In the genomic region with DNA sequence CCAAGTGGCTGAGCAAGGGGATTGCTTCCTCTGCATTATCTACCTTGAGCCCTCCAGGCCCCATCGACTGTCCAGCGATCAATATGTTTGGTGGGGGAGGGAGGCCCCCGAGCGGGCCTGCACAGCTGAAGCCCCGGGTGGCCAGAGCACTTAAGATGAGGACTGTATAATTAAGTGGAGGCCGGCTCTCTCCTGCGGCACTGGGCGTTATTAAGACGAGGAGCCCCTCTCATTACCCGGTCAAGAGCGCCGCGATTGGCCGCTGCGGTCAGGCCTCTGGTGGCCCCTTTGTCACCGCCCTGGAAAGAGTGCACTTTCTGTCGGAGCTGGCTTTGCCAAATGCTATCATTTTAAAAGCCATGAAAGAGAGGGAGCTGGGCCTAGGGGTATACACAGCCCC, we compare ENCODE assay signal across 30 cellular contexts.
"Had no signal": no experiment of that assay in that cellular context is flagged by ENCODE, and none has a peak within 500 bp of the region (broad histone marks: within the 10 kb centered on the region; RNA-seq: fewer than 3 reads in every experiment).

No MANE protein-coding gene starts in this region.

- H3K4me3 ChIP-seq: ascending aorta, coronary artery, dorsolateral prefrontal cortex, gastrocnemius medialis, mucosa of descending colon, skin epidermis, thoracic aorta had no signal

- H3K4me3 Mint-ChIP-seq: activated CD4-positive, alpha-beta memory T cell treated with anti-CD3 and anti-CD28 coated beads for 36 hours; activated CD4-positive, alpha-beta T cell treated with anti-CD3 and anti-CD28 coated beads, Interleukin-2, amount 10 ng/mL, durations not matched to agents 24 days and 14 days; activated naive CD4-positive, alpha-beta T cell treated with anti-CD3 and anti-CD28 coated beads, Interleukin-2, amount 10 ng/mL, durations not matched to agents 7 days and 5 days; activated naive CD8-positive, alpha-beta T cell treated with anti-CD3 and anti-CD28 coated beads, Interleukin-2, amount 10 ng/mL, durations not matched to agents 7 days and 5 days; activated T-helper 1 cell treated with anti-CD3 and anti-CD28 coated beads, Interleukin-12 subunit alpha, Interleukin-12 subunit beta, Interleukin-2, Interleukin-4 antibody, amounts not matched to agents 30 ng/mL and 10 ng/mL and 1 ng/mL, durations not matched to agents 14 hours and 24 hours and 36 hours; stimulated activated naive CD8-positive, alpha-beta T cell treated with anti-CD3 and anti-CD28 coated beads, Interleukin-15, Interleukin-2, amounts not matched to agents 100 ng/mL and 50 ng/mL, for 24 hours had no signal

- H3K27ac Mint-ChIP-seq: activated CD4-positive, alpha-beta memory T cell treated with anti-CD3 and anti-CD28 coated beads for 36 hours; activated CD4-positive, alpha-beta T cell treated with anti-CD3 and anti-CD28 coated beads, Interleukin-2, amount 10 ng/mL, durations not matched to agents 24 days and 14 days; activated naive CD4-positive, alpha-beta T cell treated with anti-CD3 and anti-CD28 coated beads, Interleukin-2, amount 10 ng/mL, durations not matched to agents 7 days and 5 days; activated naive CD8-positive, alpha-beta T cell treated with anti-CD3 and anti-CD28 coated beads, Interleukin-2, amount 10 ng/mL, durations not matched to agents 7 days and 5 days; activated T-helper 1 cell treated with anti-CD3 and anti-CD28 coated beads, Interleukin-12 subunit alpha, Interleukin-12 subunit beta, Interleukin-2, Interleukin-4 antibody, amounts not matched to agents 30 ng/mL and 10 ng/mL and 1 ng/mL, durations not matched to agents 14 hours and 24 hours and 36 hours; progenitor cell of endocrine pancreas; stimulated activated naive CD8-positive, alpha-beta T cell treated with anti-CD3 and anti-CD28 coated beads, Interleukin-15, Interleukin-2, amounts not matched to agents 100 ng/mL and 50 ng/mL, for 24 hours had no signal

- H3K36me3 ChIP-seq: ascending aorta, gastrocnemius medialis, thoracic aorta had no signal

- H3K9me3 ChIP-seq: ascending aorta, gastrocnemius medialis had no signal

- H3K4me1 ChIP-seq: ascending aorta, gastrocnemius medialis had no signal

- DNase-seq: activated CD4-positive, alpha-beta memory T cell treated with anti-CD3 and anti-CD28 coated beads for 36 hours; activated CD4-positive, alpha-beta T cell treated with anti-CD3 and anti-CD28 coated beads, Interleukin-2, amount 10 ng/mL, durations not matched to agents 24 days and 14 days; activated CD4-positive, CD25-positive, alpha-beta regulatory T cell treated with anti-CD3 and anti-CD28 coated beads, Interleukin-2, amount 50 U/mL, for 72 hours; activated CD8-positive, alpha-beta memory T cell treated with anti-CD3 and anti-CD28 coated beads, Interleukin-2, amount 50 U/mL, for 4 hours; activated effector memory CD4-positive, alpha-beta T cell treated with anti-CD3 and anti-CD28 coated beads, Interleukin-2, amount 50 U/mL, for 16 hours; activated naive CD4-positive, alpha-beta T cell treated with anti-CD3 and anti-CD28 coated beads, Interleukin-2, amount 10 ng/mL, durations not matched to agents 7 days and 5 days; activated naive CD8-positive, alpha-beta T cell treated with anti-CD3 and anti-CD28 coated beads, Interleukin-2, amount 10 ng/mL, durations not matched to agents 7 days and 5 days; activated T-cell treated with anti-CD3 and anti-CD28 coated beads, Interleukin-2, amount 50 U/mL, for 1 hour; dorsolateral prefrontal cortex; effector memory CD4-positive, alpha-beta T cell; erythroblast; gastrocnemius medialis; head of caudate nucleus; hippocampal formation; left cardiac atrium; left ventricle myocardium superior; mucosa of descending colon; stimulated activated CD4-positive, alpha-beta T cell treated with anti-CD3 and anti-CD28 coated beads, Interleukin-12 subunit alpha, Interleukin-12 subunit beta, amount 100 ng/mL, for 4 hours; stimulated activated CD4-positive, alpha-beta T cell treated with anti-CD3 and anti-CD28 coated beads, Interleukin-4, amount 100 ng/mL, for 1 hour; T1000; trophoblast cell had no signal

- H3K27ac ChIP-seq: ascending aorta, coronary artery, dorsolateral prefrontal cortex, gastrocnemius medialis, skin epidermis, thoracic aorta had no signal

- H3K4me1 Mint-ChIP-seq: activated CD4-positive, alpha-beta T cell treated with anti-CD3 and anti-CD28 coated beads, Interleukin-2, amount 10 ng/mL, durations not matched to agents 24 days and 14 days; activated naive CD4-positive, alpha-beta T cell treated with anti-CD3 and anti-CD28 coated beads, Interleukin-2, amount 10 ng/mL, durations not matched to agents 7 days and 5 days; activated naive CD8-positive, alpha-beta T cell treated with anti-CD3 and anti-CD28 coated beads, Interleukin-2, amount 10 ng/mL, durations not matched to agents 7 days and 5 days had no signal

- H3K36me3 Mint-ChIP-seq: activated CD4-positive, alpha-beta memory T cell treated with anti-CD3 and anti-CD28 coated beads for 36 hours; activated naive CD4-positive, alpha-beta T cell treated with anti-CD3 and anti-CD28 coated beads, Interleukin-2, amount 10 ng/mL, durations not matched to agents 7 days and 5 days; activated naive CD8-positive, alpha-beta T cell treated with anti-CD3 and anti-CD28 coated beads, Interleukin-2, amount 10 ng/mL, durations not matched to agents 7 days and 5 days; brain had no signal

- H3K27me3 Mint-ChIP-seq: activated CD4-positive, alpha-beta memory T cell treated with anti-CD3 and anti-CD28 coated beads for 36 hours; activated CD4-positive, alpha-beta T cell treated with anti-CD3 and anti-CD28 coated beads, Interleukin-2, amount 10 ng/mL, durations not matched to agents 24 days and 14 days; activated naive CD4-positive, alpha-beta T cell treated with anti-CD3 and anti-CD28 coated beads, Interleukin-2, amount 10 ng/mL, durations not matched to agents 7 days and 5 days; activated naive CD8-positive, alpha-beta T cell treated with anti-CD3 and anti-CD28 coated beads, Interleukin-2, amount 10 ng/mL, durations not matched to agents 7 days and 5 days; stimulated activated naive CD8-positive, alpha-beta T cell treated with anti-CD3 and anti-CD28 coated beads, Interleukin-15, Interleukin-2, amounts not matched to agents 100 ng/mL and 50 ng/mL, for 24 hours had no signal

- H3K27me3 ChIP-seq: ascending aorta had no signal

- ATAC-seq: gastrocnemius medialis, left cardiac atrium, left ventricle myocardium superior, mucosa of descending colon, sciatic nerve had no signal
